8 cellular contexts compared by ENCODE assay signal in the genomic region with DNA sequence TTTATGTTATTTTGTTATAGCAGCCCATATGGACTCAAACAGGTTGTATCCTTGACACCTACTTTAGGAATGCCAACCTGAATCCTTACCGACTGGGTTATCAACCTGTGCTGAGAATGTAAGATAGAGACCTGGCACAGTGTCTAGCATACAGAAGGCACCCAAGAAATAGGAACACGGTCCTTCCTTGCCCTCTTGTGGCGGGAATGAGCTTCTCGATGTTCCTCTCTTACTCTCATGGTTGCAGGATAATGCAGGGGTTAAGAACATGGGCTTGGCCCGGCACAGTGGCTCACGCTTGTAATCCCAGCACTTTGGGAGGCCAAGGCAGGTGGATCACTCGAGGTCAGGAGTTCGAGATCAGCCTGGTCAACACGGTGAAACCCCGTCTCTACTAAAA. TPM values are rescaled to one million over a fixed set of nuclear protein-coding genes. Genes with fewer than 3 reads are reported as not detected.
DNase-seq lines count a peak whose midpoint lies in the region; ATAC-seq, FAIRE-seq and TF ChIP-seq lines count a peak whose summit lies in the region.

No MANE protein-coding gene starts in this region.

- in situ Hi-C loops in Caki2 (cut with HindIII; ENCODE audit: low pct_unique_long_range_greater_than_20kb, low sequenced_read_pairs) = no loop called here

- H3K4ac ChIP-seq in mesendoderm (ENCODE audit: low read depth, low read length) = no peak overlapping the region

- H3K27me3 ChIP-seq in bronchial epithelial cell (ENCODE audit: control insufficient read depth, insufficient read depth, low read length) (no peaks in the 10 kb centered on the region), mesendoderm (ENCODE audit: insufficient read depth, low read length, poor library complexity) (no peaks in the 10 kb centered on the region), vagina (no peaks in the 10 kb centered on the region)

- no peak overlapping the region for H4K5ac ChIP-seq in mesendoderm (ENCODE audit: low read length)

- H3K18ac ChIP-seq in mesendoderm (ENCODE audit: low read length) = no peak overlapping the region

- no peak overlapping the region for H2BK15ac ChIP-seq in mesendoderm (replicated peaks; ENCODE audit: low read depth)

- FAIRE-seq in bronchial epithelial cell (lab: Jason Lieb, UNC) = no peak

- H2BK5ac ChIP-seq in mesendoderm (ENCODE audit: low read length) = no peak overlapping the region

- no peak overlapping the region for H2AK5ac ChIP-seq in mesendoderm (ENCODE audit: low read length)

- DNase-seq in Caki2 (ENCODE audit: low read depth) = peak; percentile 72
- peak; percentile 60 for DNase-seq in NB4 (ENCODE audit: low read depth)
- DNase-seq in bronchial epithelial cell (ENCODE audit: low read depth) = peak; percentile 60
- DNase-seq in mesendoderm = peak; percentile 73
- DNase-seq in KG1 (lab: John Stamatoyannopoulos, UW) = no peak
- no peak for DNase-seq in DMS79 (lab: John Stamatoyannopoulos, UW)
- DNase-seq in vagina (ENCODE audit: extremely low spot score in 2 of 2) = no peak

- peak; percentile 56 for TF ChIP-seq CTCF in NB4 (IDR thresholded peaks at IDR 0.05; ENCODE audit: low read depth, low read length)
- peak; percentile 76 for TF ChIP-seq CTCF in bronchial epithelial cell (IDR thresholded peaks at IDR 0.05; ENCODE audit: insufficient read depth, low read length, severe bottlenecking)
- no peak for TF ChIP-seq CTCF in vagina (IDR thresholded peaks at IDR 0.05)

- H4K8ac ChIP-seq in mesendoderm (ENCODE audit: low read depth, low read length) = no peak overlapping the region

- TF ChIP-seq POLR2A in NB4 (IDR thresholded peaks at IDR 0.05; ENCODE audit: extremely low read depth, insufficient read length) (no peak), vagina (IDR thresholded peaks at IDR 0.05) (no peak)

- H2BK120ac ChIP-seq in mesendoderm (ENCODE audit: low read depth, low read length) = no peak overlapping the region

- ATAC-seq in HG02759 (IDR thresholded peaks at IDR 0.05; ENCODE audit: unreplicated experiment) = no peak

- peaks cover 7% of the 10 kb centered on the region for H3K36me3 ChIP-seq in bronchial epithelial cell (ENCODE audit: control insufficient read depth, insufficient read depth, low read length)
- peaks cover 6% of the 10 kb centered on the region for H3K36me3 ChIP-seq in mesendoderm (ENCODE audit: control insufficient read depth, insufficient read depth, low read length)
- peaks cover 0 to 59% of the 10 kb centered on the region in 2 donors for H3K36me3 ChIP-seq in vagina

- intact Hi-C loops in vagina (cut with DNase I) = no loop called here

- H3K56ac ChIP-seq in mesendoderm (ENCODE audit: low read length) = no peak overlapping the region

- no peaks in the 10 kb centered on the region for H3K9me3 ChIP-seq in vagina

- no peaks in the 10 kb centered on the region for H3K79me2 ChIP-seq in mesendoderm (ENCODE audit: control insufficient read depth, insufficient read depth, low read length)

- H3K27ac ChIP-seq in mesendoderm (ENCODE audit: low read depth, low read length) (no peak overlapping the region), vagina (no peak overlapping the region)

- H3K79me1 ChIP-seq in mesendoderm (ENCODE audit: low read length) = peaks cover 3% of the 10 kb centered on the region

- WGBS in mesendoderm (ENCODE audit: extremely low coverage, insufficient coverage, low lambda C conversion rate) = no CpG with 5 or more reads among the region's 10 CpGs

- H3K4me3 ChIP-seq in NB4 (ENCODE audit: low read depth, low read length) (no peak overlapping the region), bronchial epithelial cell (ENCODE audit: low read depth, low read length) (no peak overlapping the region), mesendoderm (ENCODE audit: low read length) (no peak overlapping the region), vagina (no peak overlapping the region)

- no peaks in the 10 kb centered on the region for H3K4me1 ChIP-seq in mesendoderm (ENCODE audit: control insufficient read depth, low read depth, low read length)
- no peaks in the 10 kb centered on the region for H3K4me1 ChIP-seq in vagina

- H3K23ac ChIP-seq in mesendoderm (ENCODE audit: low read length) = no peak overlapping the region

- no peak overlapping the region for H3K9ac ChIP-seq in mesendoderm (ENCODE audit: low read length)

- H3K4me2 ChIP-seq in mesendoderm (ENCODE audit: low read length) = no peak overlapping the region

RNA-seq across cellular contexts. Expression of gene C12orf43, which starts 6.5 kb away (rescaled TPM):
- total RNA-seq in Caki2 (2014; rRNA removed; shearing (Covaris generic); ENCODE audit: low replicate concordance) = 29.0 and 34.3 TPM in 2 replicates
- total RNA-seq in bronchial epithelial cell (6.3 and 15.1 TPM in 2 replicates), vagina (7.4 TPM)
- 21.3 TPM for polyA plus RNA-seq in mesendoderm (2013, experiment 1 of 2)
- polyA plus RNA-seq in mesendoderm (2013, experiment 2 of 2) = 21.8 TPM

RNA-seq across cellular contexts. Expression of gene OASL, which starts 29.3 kb away (rescaled TPM):
- 28.3 and 30.3 TPM in 2 replicates for total RNA-seq in Caki2 (2014; rRNA removed; shearing (Covaris generic); ENCODE audit: low replicate concordance)
- total RNA-seq in bronchial epithelial cell = 0.79 and 7.9 TPM in 2 replicates
- not detected for polyA plus RNA-seq in mesendoderm (2013, experiment 1 of 2)
- not detected for polyA plus RNA-seq in mesendoderm (2013, experiment 2 of 2)
- 0.98 TPM for total RNA-seq in vagina

RNA-seq across cellular contexts. Expression of gene HNF1A, which starts 31.4 kb away (rescaled TPM):
- 7.0 and 8.7 TPM in 2 replicates for total RNA-seq in Caki2 (2014; rRNA removed; shearing (Covaris generic); ENCODE audit: low replicate concordance)
- not detected in 2 replicates for total RNA-seq in bronchial epithelial cell
- polyA plus RNA-seq in mesendoderm (2013, experiment 1 of 2) = not detected
- not detected for polyA plus RNA-seq in mesendoderm (2013, experiment 2 of 2)
- total RNA-seq in vagina = not detected

Comparison
In these comparisons a context has a peak if more than half of its experiments do, and no peak if none do; other contexts are left out.
1. DNase-seq: peak in Caki2 (single experiment), NB4 (single experiment), bronchial epithelial cell (single experiment) and mesendoderm (single experiment); none in KG1 (single experiment), DMS79 (single experiment) and vagina (0 of 2).
2. CTCF ChIP-seq: peak in NB4 (single experiment) and bronchial epithelial cell (single experiment); none in vagina (0 of 3).